17 cellular contexts compared by ENCODE assay signal in genomic region chr5:96121362-96121761, GRCh38.
"Had no signal": no experiment of that assay in that cellular context is flagged by ENCODE, and none has a peak within 500 bp of the region (broad histone marks: within the 10 kb centered on the region; RNA-seq: fewer than 3 reads in every experiment).

No MANE protein-coding gene starts in this region.

- H3K4me3 Mint-ChIP-seq: activated naive CD8-positive, alpha-beta T cell; immature natural killer cell; natural killer cell; stimulated activated memory B cell treated with anti-CD40 and anti-IgM and Interleukin-4, amounts not matched to agents 10 μg/mL and 1 μg/mL and 100 μg/mL, for 72 hours had no signal

- H3K27ac ChIP-seq: dorsolateral prefrontal cortex, lower lobe of right lung, ovary, sigmoid colon, thyroid gland, VCaP had no signal

- DNase-seq: activated CD4-positive, alpha-beta T cell treated with anti-CD3 and anti-CD28 coated beads, Interleukin-2, amount 50 U/mL, for 1 hour; activated CD4-positive, CD25-positive, alpha-beta regulatory T cell treated with anti-CD3 and anti-CD28 coated beads, Interleukin-2, amount 50 U/mL, for 72 hours; caudate nucleus; dorsolateral prefrontal cortex; immature natural killer cell; left cardiac atrium; lower lobe of right lung; natural killer cell; ovary; sigmoid colon; stimulated activated CD4-positive, alpha-beta T cell treated with anti-CD3 and anti-CD28 coated beads, Interleukin-4, amount 100 ng/mL, for 4 hours; SW 1271; T-helper 2 cell; thyroid gland had no signal

- H3K4me1 ChIP-seq: lower lobe of right lung, thyroid gland had no signal

- H3K27me3 ChIP-seq: dorsolateral prefrontal cortex, ovary, sigmoid colon, thyroid gland had no signal

- H3K27me3 Mint-ChIP-seq: stimulated activated memory B cell treated with anti-CD40 and anti-IgM and Interleukin-4, amounts not matched to agents 10 μg/mL and 1 μg/mL and 100 μg/mL, for 72 hours had no signal

- H3K27ac Mint-ChIP-seq: activated naive CD8-positive, alpha-beta T cell; immature natural killer cell; natural killer cell; stimulated activated memory B cell treated with anti-CD40 and anti-IgM and Interleukin-4, amounts not matched to agents 10 μg/mL and 1 μg/mL and 100 μg/mL, for 72 hours had no signal

- H3K4me1 Mint-ChIP-seq: immature natural killer cell; natural killer cell; stimulated activated memory B cell treated with anti-CD40 and anti-IgM and Interleukin-4, amounts not matched to agents 10 μg/mL and 1 μg/mL and 100 μg/mL, for 72 hours had no signal

- H3K9me3 ChIP-seq: lower lobe of right lung, ovary, sigmoid colon, thyroid gland had no signal

- H3K9me3 Mint-ChIP-seq: immature natural killer cell; natural killer cell; stimulated activated memory B cell treated with anti-CD40 and anti-IgM and Interleukin-4, amounts not matched to agents 10 μg/mL and 1 μg/mL and 100 μg/mL, for 72 hours had no signal

- H3K4me3 ChIP-seq: dorsolateral prefrontal cortex, lower lobe of right lung, ovary, sigmoid colon, thyroid gland had no signal

- H3K36me3 ChIP-seq: lower lobe of right lung, ovary, sigmoid colon, thyroid gland had no signal

- H3K36me3 Mint-ChIP-seq: activated naive CD8-positive, alpha-beta T cell; immature natural killer cell; natural killer cell; stimulated activated memory B cell treated with anti-CD40 and anti-IgM and Interleukin-4, amounts not matched to agents 10 μg/mL and 1 μg/mL and 100 μg/mL, for 72 hours had no signal
